Comparison of ENCODE assay signal across 12 cellular contexts in the genomic region with DNA sequence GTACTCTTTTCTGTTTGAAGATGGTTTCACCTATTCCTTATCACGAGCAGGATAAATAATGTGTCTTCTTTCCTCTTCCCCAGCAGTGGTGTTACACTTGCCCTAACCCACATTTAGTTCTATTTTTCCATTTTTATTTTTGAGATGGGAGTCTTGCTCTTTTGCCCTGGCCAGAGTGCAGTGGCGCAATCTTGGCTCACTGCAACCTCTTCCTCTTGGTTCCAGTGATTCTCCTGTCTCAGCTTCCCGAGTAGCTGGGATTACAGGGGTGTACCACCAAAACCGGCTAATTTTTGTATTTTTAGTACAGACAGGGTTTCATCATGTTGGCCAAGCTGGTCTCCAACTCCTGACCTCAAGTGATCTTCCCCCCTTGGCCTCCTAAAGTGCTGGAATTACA.
A peak's percentile ranks its signal among the peaks of the same experiment; 100 is the strongest.
DNase-seq lines count a peak whose midpoint lies in the region; ATAC-seq and TF ChIP-seq lines count a peak whose summit lies in the region.
"Had no signal": no experiment of that assay in that cellular context is flagged by ENCODE, and none has a peak within 500 bp of the region (broad histone marks: within the 10 kb centered on the region; RNA-seq: fewer than 3 reads in every experiment).

No MANE protein-coding gene starts in this region.

- H3K9ac ChIP-seq in adipocyte (ENCODE audit: low read length) (peak overlapping the region; percentile 74), smooth muscle cell (ENCODE audit: low read depth) (no peak overlapping the region)

- H3K4me1 ChIP-seq in CD4-positive, alpha-beta memory T cell (ENCODE audit: insufficient read depth, low read length): peaks cover 29% of the 10 kb centered on the region
- H3K4me1 ChIP-seq in adipocyte (ENCODE audit: control insufficient read depth, insufficient read depth, low read length) (peaks cover 19% of the 10 kb centered on the region), left lung (peaks cover 6 to 35% of the 10 kb centered on the region in 2 donors), smooth muscle cell (ENCODE audit: low read depth) (peaks cover 25% of the 10 kb centered on the region)

- H3K9me3 Mint-ChIP-seq in CD4-positive, alpha-beta memory T cell: peaks cover 0 to 2% (median 0%) of the 10 kb centered on the region in 8 donors

- peaks cover 10% of the 10 kb centered on the region for H3K79me2 ChIP-seq in smooth muscle cell (ENCODE audit: low read depth)

- 98% methylated on average over 4 of the region's 4 CpGs for WGBS in smooth muscle cell (ENCODE audit: low lambda C conversion rate)

- peaks cover 40 to 66% (median 55%) of the 10 kb centered on the region in 4 donors for H3K4me1 Mint-ChIP-seq in CD4-positive, alpha-beta memory T cell

- H3K4me2 ChIP-seq in smooth muscle cell: no peak overlapping the region

- no peaks in the 10 kb centered on the region for H3K36me3 ChIP-seq in CD4-positive, alpha-beta memory T cell (ENCODE audit: insufficient read depth, low read length)
- H3K36me3 ChIP-seq in adipocyte (ENCODE audit: control insufficient read depth, insufficient read depth, low read length, severe bottlenecking): no peaks in the 10 kb centered on the region
- H3K36me3 ChIP-seq in left lung: no peaks in the 10 kb centered on the region
- H3K36me3 ChIP-seq in smooth muscle cell (ENCODE audit: low read depth): no peaks in the 10 kb centered on the region

- no peaks in the 10 kb centered on the region for H3K27me3 ChIP-seq in CD4-positive, alpha-beta memory T cell (ENCODE audit: insufficient read depth, low read length)
- H3K27me3 ChIP-seq in adipocyte (replicated peaks; ENCODE audit: control insufficient read depth, insufficient read depth, low read length) (no peaks in the 10 kb centered on the region), left lung (no peaks in the 10 kb centered on the region), smooth muscle cell (ENCODE audit: low read depth) (no peaks in the 10 kb centered on the region)

- H3K4me3 Mint-ChIP-seq in CD4-positive, alpha-beta memory T cell: peak overlapping the region in 1 of 8 donors; percentile 28

- POLR2A ChIA-PET in CD4-positive, alpha-beta memory T cell (lab: Charles Lee; ENCODE audit: partially characterized antibody): no interaction called here

- H3K27ac Mint-ChIP-seq in CD4-positive, alpha-beta memory T cell: peak overlapping the region in 4 of 7 donors; percentile 10 to 79 (median 58)

- ATAC-seq in left lung: no peak
- no peak for ATAC-seq in GM18520 (IDR thresholded peaks at IDR 0.05; ENCODE audit: unreplicated experiment)
- no peak for ATAC-seq in GM18868 (IDR thresholded peaks at IDR 0.05; ENCODE audit: unreplicated experiment)
- ATAC-seq: PC-3 had no signal

- CTCF ChIA-PET in CD4-positive, alpha-beta memory T cell (lab: Charles Lee; ENCODE audit: partially characterized antibody): no interaction called here

- H2AFZ ChIP-seq in smooth muscle cell (ENCODE audit: low read depth): no peak overlapping the region

- TF ChIP-seq CTCF in left lung (IDR thresholded peaks at IDR 0.05) (no peak), smooth muscle cell (IDR thresholded peaks at IDR 0.05; ENCODE audit: borderline replicate concordance, insufficient read depth, poor library complexity, severe bottlenecking) (no peak)

- peaks cover 32% of the 10 kb centered on the region for H4K20me1 ChIP-seq in smooth muscle cell (ENCODE audit: low read depth)

- peaks cover 9 to 22% of the 10 kb centered on the region in 2 donors for H3K36me3 Mint-ChIP-seq in CD4-positive, alpha-beta memory T cell

- H3K27me3 Mint-ChIP-seq in CD4-positive, alpha-beta memory T cell: no peaks in the 10 kb centered on the region

- DNase-seq in CD4-positive, alpha-beta memory T cell: no peak
- DNase-seq in adipocyte (ENCODE audit: low read depth) (no peak), left lung (no peak), smooth muscle cell (lab: John Stamatoyannopoulos, UW; ENCODE audit: unreplicated experiment) (no peak), COLO668 (lab: John Stamatoyannopoulos, UW; ENCODE audit: unreplicated experiment) (no peak), NCI-H1694 treated with DMSO at 0.1 percent for 48 hours (lab: John Stamatoyannopoulos, UW) (no peak)
- DNase-seq: GDM1, MM.1S, PC-3, small intestine had no signal

- no peak overlapping the region for H3K4me3 ChIP-seq in CD4-positive, alpha-beta memory T cell (ENCODE audit: low read length in 2 of 2)
- peak overlapping the region; percentile 56 for H3K4me3 ChIP-seq in adipocyte (ENCODE audit: low read length)
- H3K4me3 ChIP-seq in left lung: no peak overlapping the region
- no peak overlapping the region for H3K4me3 ChIP-seq in smooth muscle cell

- intact Hi-C loops in CD4-positive, alpha-beta memory T cell (cut with micrococcal nuclease): no loop called here
- intact Hi-C loops in left lung (cut with DNase I): no loop called here

- no peaks in the 10 kb centered on the region for H3K9me3 ChIP-seq in CD4-positive, alpha-beta memory T cell (ENCODE audit: control insufficient read depth in 1 of 2, low read length in 2 of 2)
- H3K9me3 ChIP-seq in adipocyte (ENCODE audit: control insufficient read depth, low read length): no peaks in the 10 kb centered on the region
- no peaks in the 10 kb centered on the region for H3K9me3 ChIP-seq in left lung
- no peaks in the 10 kb centered on the region for H3K9me3 ChIP-seq in smooth muscle cell (replicated peaks; ENCODE audit: low read depth)

- peaks cover 4% of the 10 kb centered on the region for H3F3A ChIP-seq in smooth muscle cell (ENCODE audit: low read depth)

- H3K27ac ChIP-seq in CD4-positive, alpha-beta memory T cell (ENCODE audit: low read depth, low read length): no peak overlapping the region
- H3K27ac ChIP-seq in left lung (peak overlapping the region; percentile 53 to 80), smooth muscle cell (ENCODE audit: low read depth) (peak overlapping the region; percentile 45)
